ENCODE assay signal across 8 cellular contexts in genomic region chrX:154750301-154751120, GRCh38. TPM values are rescaled to one million over a fixed set of nuclear protein-coding genes. Genes with fewer than 3 reads are reported as not detected.
DNase-seq lines count a peak whose midpoint lies in the region; ATAC-seq and TF ChIP-seq lines count a peak whose summit lies in the region.

GAB3 (minus strand) TSS chrX:154751077; CDS start chrX:154751025, 52 bp downstream.

- no peak within 1 kb of the TSS for H2BK15ac ChIP-seq in IMR-90 (ENCODE audit: low read depth, low read length)

- no peak within 1 kb of the TSS for H4K91ac ChIP-seq in IMR-90 (ENCODE audit: insufficient read depth, low read depth, low read length)

- no peaks in the 10 kb centered on the region; a peak in 1 of 4 replicates for H3K79me1 ChIP-seq in IMR-90 (ENCODE audit: low read depth in 1 of 2, low read length in 2 of 2)

- no peak within 1 kb of the TSS for H2AK9ac ChIP-seq in IMR-90 (replicated peaks; ENCODE audit: low read depth, low read length, poor library complexity)

- peak within 1 kb of the TSS; percentile 69 to 93 (median 88) for H3K27ac Mint-ChIP-seq in CD14-positive monocyte

- CTCF ChIA-PET in IMR-90 (lab: Yijun Ruan, JAX): interaction anchor here (0.7 to 1.6 kb wide), 3 partner anchors 18 to 82 kb away, joined by 3 read pairs; no protein-coding TSS in a partner anchor

- H4K20me1 ChIP-seq in IMR-90 (ENCODE audit: insufficient read depth, low read length): no peaks in the 10 kb centered on the region

- POLR2A ChIA-PET in IMR-90 (lab: Charles Lee; ENCODE audit: unreplicated experiment): no interaction called here

- H3K14ac ChIP-seq in IMR-90 (replicated peaks; ENCODE audit: low read depth, low read length): no peak within 1 kb of the TSS

- H3K56ac ChIP-seq in IMR-90 (ENCODE audit: extremely low read depth, insufficient read depth, low read length): no peak within 1 kb of the TSS

- TF ChIP-seq RAD21 in IMR-90 (IDR thresholded peaks at IDR 0.05; ENCODE audit: low read length): no peak

- H3K18ac ChIP-seq in IMR-90 (ENCODE audit: low read depth, low read length): no peak within 1 kb of the TSS

- DNase-seq in CD14-positive monocyte (ENCODE audit: low spot score): no peak
- DNase-seq in IMR-90: peak; percentile 31
- peak; percentile 51 for DNase-seq in WERI-Rb-1
- DNase-seq in ecto neural progenitor cell (ENCODE audit: low spot score): peak; percentile 55
- DNase-seq in medulla oblongata (ENCODE audit: extremely low spot score): peak; percentile 8

- H4K5ac ChIP-seq in IMR-90 (ENCODE audit: low read depth, low read length): peak within 1 kb of the TSS; percentile 67; the same call in 1 of the 2 replicates

- H3K4me3 ChIP-seq in IMR-90 (ENCODE audit: insufficient read depth, low read depth, low read length): peak within 1 kb of the TSS; percentile 82
- peak within 1 kb of the TSS; percentile 54 for H3K4me3 ChIP-seq in WERI-Rb-1 (ENCODE audit: low read depth, low read length)
- H3K4me3 ChIP-seq in thymus (ENCODE audit: low read length): peak within 1 kb of the TSS; percentile 69

- no peak within 1 kb of the TSS for H2BK20ac ChIP-seq in IMR-90 (ENCODE audit: low read depth, low read length)

- peak within 1 kb of the TSS; percentile 36 for H3K9ac ChIP-seq in IMR-90 (ENCODE audit: low read depth, low read length)

- H3K4me1 ChIP-seq in IMR-90 (ENCODE audit: control insufficient read depth, insufficient read depth, low read length) (no peaks in the 10 kb centered on the region), thymus (ENCODE audit: control insufficient read depth, insufficient read depth, low read length) (peaks cover 3% of the 10 kb centered on the region)

- H3K4me1 Mint-ChIP-seq in CD14-positive monocyte: peaks cover 39% of the 10 kb centered on the region

- H3K36me3 Mint-ChIP-seq in CD14-positive monocyte: no peaks in the 10 kb centered on the region

- H3K27me3 Mint-ChIP-seq in CD14-positive monocyte (ENCODE audit: low read depth in 3 of 3): peaks cover 0 to 4% (median 0%) of the 10 kb centered on the region in 3 donors

- H2AK5ac ChIP-seq in IMR-90 (ENCODE audit: low read depth, low read length): no peak within 1 kb of the TSS

- intact Hi-C loops in CD14-positive monocyte (cut with micrococcal nuclease): loop anchor here in 1 of 2 donors (5.0 kb wide), 1 partner anchor 33 kb away; no protein-coding TSS in a partner anchor
- intact Hi-C loops in IMR-90 (cut with micrococcal nuclease): no loop called here

- H3K4ac ChIP-seq in IMR-90 (ENCODE audit: low read depth, low read length): no peak within 1 kb of the TSS

- no peaks in the 10 kb centered on the region for H3K9me1 ChIP-seq in IMR-90 (ENCODE audit: insufficient read depth, low read length)

- no peak within 1 kb of the TSS for H2BK5ac ChIP-seq in IMR-90 (ENCODE audit: low read depth, low read length, poor library complexity, severe bottlenecking)

- dilution Hi-C loops in IMR-90 (cut with HindIII; ENCODE audit: low sequenced_read_pairs, unreplicated experiment): no loop called here

- H2AFZ ChIP-seq in IMR-90 (replicated peaks; ENCODE audit: low read length, poor library complexity): peak within 1 kb of the TSS; percentile 88

- no TSS peak for BruUV-seq in IMR-90 (replicated peaks; lab: Mats Ljungman, UMichigan)

- H3K9me3 ChIP-seq in IMR-90 (ENCODE audit: control insufficient read depth, insufficient read depth, low read length) (no peaks in the 10 kb centered on the region), WERI-Rb-1 (ENCODE audit: severe bottlenecking) (peaks cover 2% of the 10 kb centered on the region), thymus (ENCODE audit: control insufficient read depth) (no peaks in the 10 kb centered on the region)

- peak within 1 kb of the TSS; percentile 86 to 90 for H3K4me3 Mint-ChIP-seq in CD14-positive monocyte

- peaks cover 0 to 4% (median 0%) of the 10 kb centered on the region in 7 donors for H3K9me3 Mint-ChIP-seq in CD14-positive monocyte

- no peak for TF ChIP-seq POLR2A in IMR-90 (IDR thresholded peaks at IDR 0.05; ENCODE audit: low read depth, low read length)

- TF ChIP-seq CTCF in CD14-positive monocyte (IDR thresholded peaks at IDR 0.05) (no peak), IMR-90 (conservative IDR thresholded peaks at IDR 0.05; ENCODE audit: low read depth, low read length) (no peak), WERI-Rb-1 (IDR thresholded peaks at IDR 0.05; ENCODE audit: low read depth, low read length) (no peak)

- H4K8ac ChIP-seq in IMR-90 (ENCODE audit: low read depth in 2 of 2, low read length in 2 of 2): no peak within 1 kb of the TSS

- no peak within 1 kb of the TSS; the same call in 1 of the 2 replicates for H2BK120ac ChIP-seq in IMR-90 (ENCODE audit: low read depth, low read length)

- H3K23ac ChIP-seq in IMR-90 (ENCODE audit: low read depth, low read length): peak within 1 kb of the TSS; percentile 85; the same call in 1 of the 2 replicates

- in situ Hi-C loops in IMR-90 (cut with MboI; ENCODE audit: low sequenced_read_pairs): no loop called here

- 18% methylated on average over 20 of the region's 81 CpGs; no CpG with 5 or more reads in 1 of the 2 experiments for WGBS in IMR-90 (ENCODE audit: extremely low coverage in 2 of 2, insufficient read length in 1 of 2), 2 experiments
- WGBS in thymus: under 1% methylated on average over 80 of the region's 81 CpGs

- H3K36me3 ChIP-seq in IMR-90 (ENCODE audit: control insufficient read depth, insufficient read depth, low read length) (no peaks in the 10 kb centered on the region), WERI-Rb-1 (no peaks in the 10 kb centered on the region), thymus (ENCODE audit: control insufficient read depth, insufficient read depth) (no peaks in the 10 kb centered on the region)

- ATAC-seq in GM19397 (IDR thresholded peaks at IDR 0.05; ENCODE audit: unreplicated experiment): peak; percentile 79
- ATAC-seq in IMR-90 (ENCODE audit: low read depth): peak; percentile 72
- no peak for ATAC-seq in HG02610 (IDR thresholded peaks at IDR 0.05; ENCODE audit: unreplicated experiment)

- peak within 1 kb of the TSS; percentile 55; the same call in 1 of the 2 replicates for H3K27ac ChIP-seq in IMR-90 (ENCODE audit: insufficient read depth, low read length)
- H3K27ac ChIP-seq in WERI-Rb-1: no peak within 1 kb of the TSS
- peak within 1 kb of the TSS; percentile 77 for H3K27ac ChIP-seq in thymus (ENCODE audit: low read depth)

- peaks cover 2% of the 10 kb centered on the region for H3K27me3 ChIP-seq in IMR-90 (ENCODE audit: control insufficient read depth, insufficient read depth, low read length)
- H3K27me3 ChIP-seq in WERI-Rb-1 (ENCODE audit: insufficient read depth, low read depth, severe bottlenecking): peaks cover 16% of the 10 kb centered on the region
- H3K27me3 ChIP-seq in thymus (ENCODE audit: control insufficient read depth, insufficient read depth): no peaks in the 10 kb centered on the region

- H3K4me2 ChIP-seq in IMR-90 (ENCODE audit: low read depth, low read length): peak within 1 kb of the TSS; percentile 96

TF ChIP-seq in IMR-90, 13 proteins besides CTCF, POLR2A, EP300 and RAD21:
- TF ChIP-seq NFE2L2 (IDR thresholded peaks at IDR 0.05; ENCODE audit: low read depth, low read length) (no peak), CHD1 (IDR thresholded peaks at IDR 0.05; ENCODE audit: low read depth, low read length) (no peak), MXI1 (IDR thresholded peaks at IDR 0.05; ENCODE audit: borderline replicate concordance, low read depth, low read length) (0 out of 2 replicates have a peak, but pooled peaks have one; percentile 10), RFX5 (IDR thresholded peaks at IDR 0.05; ENCODE audit: low read depth, low read length) (no peak), USF2 (IDR thresholded peaks at IDR 0.05; ENCODE audit: low read depth, low read length) (no peak), SMC3 (IDR thresholded peaks at IDR 0.05; ENCODE audit: low read depth, low read length) (no peak), RCOR1 (IDR thresholded peaks at IDR 0.05; ENCODE audit: insufficient replicate concordance, low read length) (no peak), CEBPB (IDR thresholded peaks at IDR 0.05; ENCODE audit: low read depth, low read length) (no peak), MAZ (IDR thresholded peaks at IDR 0.05; ENCODE audit: borderline replicate concordance, low read depth, low read length) (no peak), ELK1 (IDR thresholded peaks at IDR 0.05; ENCODE audit: borderline replicate concordance, low read depth, low read length) (no peak), FOS (IDR thresholded peaks at IDR 0.05; ENCODE audit: low read depth, low read length) (no peak), BHLHE40 (IDR thresholded peaks at IDR 0.05; ENCODE audit: low read depth, low read length) (no peak), MAFK (IDR thresholded peaks at IDR 0.05; ENCODE audit: low read depth, low read length) (peak; percentile 96)

RNA-seq across cellular contexts. Expression of gene GAB3, which starts in this region (rescaled TPM):
- polyA plus RNA-seq in CD14-positive monocyte: 1 to 10 TPM; 6.2 to 9.5 TPM
- total RNA-seq in IMR-90 (2012; rRNA removed): 1.9 and 2.2 TPM in 2 replicates
- polyA plus RNA-seq in IMR-90 (2012; rRNA removed): 3.4 and 3.7 TPM in 2 replicates
- 0.56 and 0.63 TPM in 2 replicates for polyA plus RNA-seq in IMR-90 (2012; cell fraction: cytosol; rRNA removed)
- 2.7 and 11.3 TPM in 2 replicates for polyA plus RNA-seq in IMR-90 (2012; cell fraction: nucleus; rRNA removed; ENCODE audit: low replicate concordance)
- polyA plus RNA-seq in thymus: 5.0 TPM
